ENCODE assay signal across 21 cellular contexts in the genomic region with DNA sequence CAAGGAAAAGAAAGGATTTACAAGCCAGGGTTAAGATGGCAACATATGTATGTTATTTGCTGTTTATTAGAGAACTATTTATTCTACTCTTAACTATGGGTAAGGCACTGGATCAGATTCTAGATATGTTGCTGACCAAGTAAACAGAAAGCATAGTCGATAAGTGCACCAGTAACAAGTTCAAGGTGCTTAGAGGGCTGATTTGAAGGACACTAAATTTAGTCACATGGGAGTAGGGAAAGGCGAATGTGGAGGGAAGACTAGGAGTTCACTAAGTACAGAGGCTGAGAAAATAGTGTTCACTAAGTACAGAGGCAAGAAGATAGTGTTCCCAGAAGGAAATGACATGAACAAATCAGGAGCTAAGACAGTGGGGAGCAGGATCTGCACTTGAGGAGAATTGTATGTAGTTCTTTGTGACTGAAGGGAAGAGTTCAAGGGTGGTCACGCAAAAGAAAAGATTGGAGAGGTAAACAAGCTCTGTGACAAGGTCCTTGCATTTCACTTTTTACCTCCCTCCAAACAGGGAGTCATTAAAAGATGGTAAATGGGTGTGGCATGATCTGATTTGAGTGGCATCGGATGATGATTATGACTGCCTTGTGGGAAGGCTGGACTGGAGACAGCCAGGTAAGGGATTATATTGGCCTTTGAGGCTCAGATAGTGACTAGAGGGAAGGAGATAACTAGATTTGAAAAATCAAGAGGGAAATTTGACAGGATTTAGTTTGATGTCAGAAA. TPM values are rescaled to one million over a fixed set of nuclear protein-coding genes. Genes with fewer than 3 reads are reported as not detected.
DNase-seq lines count a peak whose midpoint lies in the region; ATAC-seq, FAIRE-seq and TF ChIP-seq lines count a peak whose summit lies in the region.
"Had no signal": no experiment of that assay in that cellular context is flagged by ENCODE, and none has a peak within 500 bp of the region (broad histone marks: within the 10 kb centered on the region; RNA-seq: fewer than 3 reads in every experiment).

No MANE protein-coding gene starts in this region.

- WGBS in A549 (ENCODE audit: missing lambda C conversion rate) = 87% methylated on average over 4 of the region's 4 CpGs
- 75 to 90% methylated on average over 4 of the region's 4 CpGs for WGBS in lower leg skin, 2 donors

- TF ChIP-seq EP300 in A549 (IDR thresholded peaks at IDR 0.05) = no peak

- no peak for FAIRE-seq in A549 (lab: Jason Lieb, UNC)
- FAIRE-seq: endometrium had no signal

- ATAC-seq in A549 = 0 out of 6 replicates have a peak, but pooled peaks of 1 of the 2 experiments have one; percentile 26
- ATAC-seq in activated CD8-positive, alpha-beta T cell treated with anti-CD3 and anti-CD28 coated beads for 36 hours = no peak
- ATAC-seq in left lung = peak; percentile 72
- ATAC-seq: activated naive CD4-positive, alpha-beta T cell treated with anti-CD3 and anti-CD28 coated beads, Interleukin-2, amount 50 U/mL, for 72 hours had no signal

- CTCF ChIA-PET in A549 (lab: Yijun Ruan, JAX) = interaction anchor here (1.2 to 5.1 kb wide), 10 partner anchors 10 to 635 kb away, joined by 3 to 41 read pairs (median 8); no protein-coding TSS in a partner anchor
- CTCF ChIA-PET in CD8-positive, alpha-beta memory T cell (lab: Charles Lee) = interaction anchor here (1.1 to 4.8 kb wide), 13 partner anchors 10 to 302 kb away, joined by 3 to 44 read pairs (median 5); no protein-coding TSS in a partner anchor
- CTCF ChIA-PET in activated CD8-positive, alpha-beta T cell treated with anti-CD3 and anti-CD28 coated beads for 36 hours (lab: Charles Lee) = interaction anchor here (1.0 to 4.5 kb wide), 23 partner anchors 9 to 225 kb away, joined by 3 to 23 read pairs (median 5); partner anchors contain the start of genes RDM1 and TAF15

- TF ChIP-seq CTCF in A549 (IDR thresholded peaks at IDR 0.05) = no peak
- TF ChIP-seq CTCF in activated CD8-positive, alpha-beta T cell treated with anti-CD3 and anti-CD28 coated beads for 36 hours (IDR thresholded peaks at IDR 0.05) = no peak
- no peak for TF ChIP-seq CTCF in left lung (IDR thresholded peaks at IDR 0.05)
- no peak for TF ChIP-seq CTCF in lower leg skin (IDR thresholded peaks at IDR 0.05)

- H3K9me3 ChIP-seq in A549 (no peaks in the 10 kb centered on the region), left lung (no peaks in the 10 kb centered on the region)
- no peaks in the 10 kb centered on the region for H3K9me3 ChIP-seq in CD8-positive, alpha-beta memory T cell (ENCODE audit: low read length)
- no peaks in the 10 kb centered on the region for H3K9me3 ChIP-seq in effector memory CD4-positive, alpha-beta T cell (ENCODE audit: control insufficient read depth, low read length)
- H3K9me3 ChIP-seq: BLaER1, neutrophil, right atrium auricular region had no signal

- H3K4me3 Mint-ChIP-seq in CD8-positive, alpha-beta memory T cell = no peak overlapping the region
- no peak overlapping the region for H3K4me3 Mint-ChIP-seq in activated CD8-positive, alpha-beta T cell treated with anti-CD3 and anti-CD28 coated beads for 36 hours

- TF ChIP-seq POLR2A in A549 (IDR thresholded peaks at IDR 0.05; ENCODE audit: low read length) (no peak), lower leg skin (IDR thresholded peaks at IDR 0.05) (no peak)

- POLR2A ChIA-PET in A549 (lab: Yijun Ruan, JAX) = interaction anchor here (0.6 to 1.3 kb wide), 2 partner anchors 11 to 39 kb away, joined by 3 read pairs; partner anchors contain the start of gene TAF15
- POLR2A ChIA-PET in CD8-positive, alpha-beta memory T cell (lab: Charles Lee) = interaction anchor here (0.6 to 1.0 kb wide), 2 partner anchors 38 to 86 kb away, joined by 3 read pairs; no protein-coding TSS in a partner anchor
- POLR2A ChIA-PET in activated CD8-positive, alpha-beta T cell treated with anti-CD3 and anti-CD28 coated beads for 36 hours (lab: Charles Lee) = interaction anchor here (0.6 to 1.9 kb wide), 6 partner anchors 9 to 95 kb away, joined by 3 to 6 read pairs (median 4); no protein-coding TSS in a partner anchor

- peaks cover 17 to 26% (median 24%) of the 10 kb centered on the region in 3 donors for H3K4me1 Mint-ChIP-seq in CD8-positive, alpha-beta memory T cell
- H3K4me1 Mint-ChIP-seq in activated CD8-positive, alpha-beta T cell treated with anti-CD3 and anti-CD28 coated beads for 36 hours (ENCODE audit: low read depth) = peaks cover 14% of the 10 kb centered on the region

- no peak overlapping the region for H3K4me2 ChIP-seq in A549
- H3K4me2 ChIP-seq: BLaER1, KMS-11 had no signal

- no peaks in the 10 kb centered on the region for H3K27me3 ChIP-seq in CD8-positive, alpha-beta memory T cell (ENCODE audit: insufficient read depth, low read length, poor library complexity, severe bottlenecking)
- H3K27me3 ChIP-seq in left lung = no peaks in the 10 kb centered on the region
- H3K27me3 ChIP-seq in effector memory CD4-positive, alpha-beta T cell (replicated peaks; ENCODE audit: control insufficient read depth, insufficient read depth, low read length, poor library complexity, severe bottlenecking) = no peaks in the 10 kb centered on the region
- H3K27me3 ChIP-seq: BLaER1, neutrophil, right atrium auricular region had no signal

- H3K27ac ChIP-seq in A549 (no peak overlapping the region), left lung (no peak overlapping the region)
- no peak overlapping the region for H3K27ac ChIP-seq in CD8-positive, alpha-beta memory T cell (ENCODE audit: low read depth, low read length)
- H3K27ac ChIP-seq in effector memory CD4-positive, alpha-beta T cell (ENCODE audit: insufficient read depth, low read length, poor library complexity, severe bottlenecking) = no peak overlapping the region
- H3K27ac ChIP-seq: BLaER1, KMS-11, neutrophil, right atrium auricular region had no signal

- H3K4me3 ChIP-seq in A549 (no peak overlapping the region), left lung (no peak overlapping the region), lower leg skin (ENCODE audit: low read depth, poor library complexity, severe bottlenecking) (no peak overlapping the region)
- H3K4me3 ChIP-seq in CD8-positive, alpha-beta memory T cell (ENCODE audit: low read length) = no peak overlapping the region
- H3K4me3 ChIP-seq in effector memory CD4-positive, alpha-beta T cell (ENCODE audit: insufficient read depth, low read depth, low read length, poor library complexity, severe bottlenecking) = no peak overlapping the region
- H3K4me3 ChIP-seq: BLaER1, right atrium auricular region had no signal

- no peaks in the 10 kb centered on the region for H3K9me3 Mint-ChIP-seq in CD8-positive, alpha-beta memory T cell
- H3K9me3 Mint-ChIP-seq in activated CD8-positive, alpha-beta T cell treated with anti-CD3 and anti-CD28 coated beads for 36 hours = no peaks in the 10 kb centered on the region
- H3K9me3 Mint-ChIP-seq: activated naive CD4-positive, alpha-beta T cell treated with anti-CD3 and anti-CD28 coated beads, Interleukin-2, amount 50 U/mL, for 72 hours had no signal

- no peak for DNase-seq in A549 (ENCODE audit: low read depth in 1 of 2, low spot score in 1 of 2)
- no peak for DNase-seq in CD8-positive, alpha-beta memory T cell
- no peak for DNase-seq in activated CD8-positive, alpha-beta T cell treated with anti-CD3 and anti-CD28 coated beads for 36 hours
- DNase-seq in left lung = no peak
- no peak for DNase-seq in NCI-H446 (lab: John Stamatoyannopoulos, UW)
- DNase-seq in EL = no peak
- DNase-seq in lower leg skin (ENCODE audit: low spot score in 2 of 2) = no peak
- no peak for DNase-seq in effector memory CD4-positive, alpha-beta T cell
- DNase-seq: caudate nucleus; DMS53; foreskin fibroblast; mammary epithelial cell; NCI-H1436; stimulated activated CD4-positive, alpha-beta T cell treated with anti-CD3 and anti-CD28 coated beads, Interleukin-1b, Interleukin-23, amount 100 ng/mL, for 48 hours had no signal

- no peak for TF ChIP-seq RAD21 in A549 (conservative IDR thresholded peaks at IDR 0.05 in 1 of 2, IDR thresholded peaks at IDR 0.05 in 1 of 2)

- H3K4me1 ChIP-seq in A549 (no peaks in the 10 kb centered on the region), left lung (no peaks in the 10 kb centered on the region)
- peaks cover 6% of the 10 kb centered on the region for H3K4me1 ChIP-seq in CD8-positive, alpha-beta memory T cell (ENCODE audit: insufficient read depth, low read length)
- H3K4me1 ChIP-seq in effector memory CD4-positive, alpha-beta T cell (ENCODE audit: control insufficient read depth, insufficient read depth, low read length, poor library complexity, severe bottlenecking) = no peaks in the 10 kb centered on the region
- H3K4me1 ChIP-seq: BLaER1, right atrium auricular region had no signal

- H3K27ac Mint-ChIP-seq in CD8-positive, alpha-beta memory T cell = peak overlapping the region; percentile 4 to 87 (median 58)
- H3K27ac Mint-ChIP-seq in activated CD8-positive, alpha-beta T cell treated with anti-CD3 and anti-CD28 coated beads for 36 hours = peak overlapping the region; percentile 13

- H3K27me3 Mint-ChIP-seq in CD8-positive, alpha-beta memory T cell = no peaks in the 10 kb centered on the region
- H3K27me3 Mint-ChIP-seq in activated CD8-positive, alpha-beta T cell treated with anti-CD3 and anti-CD28 coated beads for 36 hours = no peaks in the 10 kb centered on the region

- H3K36me3 Mint-ChIP-seq in CD8-positive, alpha-beta memory T cell = peaks cover 7 to 68% (median 21%) of the 10 kb centered on the region in 3 donors
- peaks cover 57% of the 10 kb centered on the region for H3K36me3 Mint-ChIP-seq in activated CD8-positive, alpha-beta T cell treated with anti-CD3 and anti-CD28 coated beads for 36 hours (ENCODE audit: low read depth)

- intact Hi-C loops in activated CD8-positive, alpha-beta T cell treated with anti-CD3 and anti-CD28 coated beads for 36 hours (cut with micrococcal nuclease) = no loop called here
- intact Hi-C loops in left lung (cut with DNase I) (no loop called here), lower leg skin (cut with DNase I; ENCODE audit: low total_unique reads) (no loop called here)

- peaks cover 39% of the 10 kb centered on the region for H3K36me3 ChIP-seq in CD8-positive, alpha-beta memory T cell (ENCODE audit: insufficient read depth, low read length)
- H3K36me3 ChIP-seq in left lung = peaks cover 0 to 85% of the 10 kb centered on the region in 2 donors
- peaks cover 46% of the 10 kb centered on the region for H3K36me3 ChIP-seq in effector memory CD4-positive, alpha-beta T cell (ENCODE audit: control insufficient read depth, insufficient read depth, low read length)

RNA-seq across cellular contexts. Expression of gene HEATR9, which starts 20.9 kb away (rescaled TPM):
- not detected in 2 replicates for polyA plus RNA-seq in A549 (2011; rRNA removed)
- polyA plus RNA-seq in A549 (2012; cell fraction: cytosol; rRNA removed) = not detected in 2 replicates
- polyA plus RNA-seq in A549 (2012; cell fraction: nucleus; rRNA removed) = not detected in 2 replicates
- not detected in 3 replicates for polyA plus RNA-seq in A549 (2017; fragmentation: RNase III; extraction: RNeasy Plus Mini Kit Qiagen cat#74134 plus additional on column Dnase treatment)
- polyA minus RNA-seq in A549 (2011; rRNA and poly(A)+ RNA removed) = not detected in 2 replicates
- total RNA-seq in CD8-positive, alpha-beta memory T cell = 1 to 10 TPM; 2.3 to 2.6 TPM
- polyA plus RNA-seq in CD8-positive, alpha-beta memory T cell = 0.55 TPM
- under 1 TPM; 0.38 to 0.70 TPM for total RNA-seq in activated CD8-positive, alpha-beta T cell treated with anti-CD3 and anti-CD28 coated beads for 36 hours
- under 1 TPM in 1 of 2 donors, not detected in 1; 0.37 TPM for total RNA-seq in left lung
- total RNA-seq in lower leg skin = not detected
- total RNA-seq: activated naive CD4-positive, alpha-beta T cell treated with anti-CD3 and anti-CD28 coated beads, Interleukin-2, amount 50 U/mL, for 72 hours; mammary epithelial cell; right atrium auricular region; temporal lobe had no signal
- polyA plus RNA-seq: mammary epithelial cell had no signal

RNA-seq across cellular contexts. Expression of gene CCL5, which starts 32.4 kb away (rescaled TPM):
- polyA plus RNA-seq in A549 (2011; rRNA removed) (0.31 and 1.0 TPM in 2 replicates), A549 (2017; fragmentation: RNase III; extraction: RNeasy Plus Mini Kit Qiagen cat#74134 plus additional on column Dnase treatment) (0.12 to 0.17 TPM in 2 of 3 replicates, not detected in the other)
- 0.13 and 0.22 TPM in 2 replicates for polyA plus RNA-seq in A549 (2012; cell fraction: cytosol; rRNA removed)
- polyA plus RNA-seq in A549 (2012; cell fraction: nucleus; rRNA removed) = 0.10 TPM in 1 of 2 replicates, not detected in the other
- not detected in 2 replicates for polyA minus RNA-seq in A549 (2011; rRNA and poly(A)+ RNA removed)
- total RNA-seq in CD8-positive, alpha-beta memory T cell = 100 to 1,000 TPM; 580 to 591 TPM
- 2,769 TPM for polyA plus RNA-seq in CD8-positive, alpha-beta memory T cell
- total RNA-seq in activated CD8-positive, alpha-beta T cell treated with anti-CD3 and anti-CD28 coated beads for 36 hours = 100 to 1,000 TPM; 156 to 158 TPM
- total RNA-seq in left lung (10 to 100 TPM in 1 of 2 donors, 1 to 10 TPM in 1; 5.3 to 12.4 TPM), lower leg skin (1 to 10 TPM in 3 of 4 donors, under 1 TPM in 1; 0.91 to 2.2 (median 1.2) TPM)
- total RNA-seq: mammary epithelial cell, temporal lobe had no signal

RNA-seq across cellular contexts. Expression of gene TAF15, which starts 38.5 kb away (rescaled TPM):
- polyA plus RNA-seq in A549 (2011; rRNA removed) (130 and 213 TPM in 2 replicates), A549 (2017; fragmentation: RNase III; extraction: RNeasy Plus Mini Kit Qiagen cat#74134 plus additional on column Dnase treatment) (543 to 568 TPM (median 544 TPM) in 3 replicates)
- 141 and 153 TPM in 2 replicates for polyA plus RNA-seq in A549 (2012; cell fraction: cytosol; rRNA removed)
- polyA plus RNA-seq in A549 (2012; cell fraction: nucleus; rRNA removed) = 63.3 and 107 TPM in 2 replicates
- polyA minus RNA-seq in A549 (2011; rRNA and poly(A)+ RNA removed) = 100 and 113 TPM in 2 replicates
- total RNA-seq in CD8-positive, alpha-beta memory T cell = 100 to 1,000 TPM; 274 to 291 TPM
- polyA plus RNA-seq in CD8-positive, alpha-beta memory T cell = 21.5 TPM
- 100 to 1,000 TPM; 309 to 319 TPM for total RNA-seq in activated CD8-positive, alpha-beta T cell treated with anti-CD3 and anti-CD28 coated beads for 36 hours
- total RNA-seq in left lung (100 to 1,000 TPM; 140 to 163 TPM), lower leg skin (10 to 100 TPM; 39.0 to 79.0 (median 60.0) TPM)

RNA-seq across cellular contexts. Expression of gene MMP28, which starts 52.4 kb away (rescaled TPM):
- polyA plus RNA-seq in A549 (2011; rRNA removed) = 6.7 and 7.1 TPM in 2 replicates
- 5.0 and 5.1 TPM in 2 replicates for polyA plus RNA-seq in A549 (2012; cell fraction: cytosol; rRNA removed)
- 4.7 and 7.1 TPM in 2 replicates for polyA plus RNA-seq in A549 (2012; cell fraction: nucleus; rRNA removed)
- 5.2 to 8.3 TPM (median 6.6 TPM) in 3 replicates for polyA plus RNA-seq in A549 (2017; fragmentation: RNase III; extraction: RNeasy Plus Mini Kit Qiagen cat#74134 plus additional on column Dnase treatment)
- polyA minus RNA-seq in A549 (2011; rRNA and poly(A)+ RNA removed) = 3.5 and 4.4 TPM in 2 replicates
- not detected for total RNA-seq in CD8-positive, alpha-beta memory T cell
- polyA plus RNA-seq in CD8-positive, alpha-beta memory T cell = not detected
- under 1 TPM in 1 of 2 experiments, not detected in 1; 0.41 TPM for total RNA-seq in activated CD8-positive, alpha-beta T cell treated with anti-CD3 and anti-CD28 coated beads for 36 hours
- 10 to 100 TPM; 39.5 to 95.0 TPM for total RNA-seq in left lung
- total RNA-seq in lower leg skin = 100 to 1,000 TPM in 1 of 4 donors, 10 to 100 TPM in 3; 62.5 to 115 (median 79.1) TPM

Comparison
In these comparisons a context has a peak if more than half of its experiments do, and no peak if none do; other contexts are left out.
1. RNA of gene CCL5, which starts 32.4 kb away (total RNA-seq): 580 to 591 TPM in CD8-positive, alpha-beta memory T cell and 156 to 158 TPM in activated CD8-positive, alpha-beta T cell treated with anti-CD3 and anti-CD28 coated beads for 36 hours; 5.3 to 12.4 TPM in left lung and 0.91 to 2.2 TPM in lower leg skin; every median in the first group is over 10 times any median in the second.